ENCODE assay signal across 17 cellular contexts in the genomic region with DNA sequence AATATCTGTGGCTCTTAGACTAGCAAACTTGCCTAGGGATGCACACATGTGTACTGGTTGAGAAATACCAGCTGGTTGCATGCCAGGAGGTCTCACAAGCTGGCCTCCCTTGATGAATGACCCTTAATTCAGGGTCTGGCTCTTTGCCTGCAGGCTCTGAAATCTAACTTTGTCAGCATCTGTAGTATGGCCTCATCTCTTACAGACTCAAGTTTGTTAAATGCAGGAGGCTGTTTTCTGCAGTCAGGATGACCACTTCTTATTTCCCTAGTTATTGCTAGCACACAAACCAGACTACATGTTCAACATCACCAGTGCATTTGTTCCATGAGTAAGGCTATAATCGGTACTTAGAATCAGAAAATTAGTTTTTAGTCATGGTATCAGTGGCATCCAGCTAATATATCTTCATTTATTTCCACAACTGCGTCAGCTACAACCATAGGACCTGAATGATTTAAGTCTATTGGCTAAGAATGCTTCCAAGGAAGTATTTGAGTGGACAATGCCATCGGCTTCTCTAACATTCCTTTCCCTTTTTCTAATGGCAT. TPM values are rescaled to one million over a fixed set of nuclear protein-coding genes. Genes with fewer than 3 reads are reported as not detected.
A peak's percentile ranks its signal among the peaks of the same experiment; 100 is the strongest.
DNase-seq lines count a peak whose midpoint lies in the region; ATAC-seq and TF ChIP-seq lines count a peak whose summit lies in the region.
"Had no signal": no experiment of that assay in that cellular context is flagged by ENCODE, and none has a peak within 500 bp of the region (broad histone marks: within the 10 kb centered on the region; RNA-seq: fewer than 3 reads in every experiment).

No MANE protein-coding gene starts in this region.

- no peak for TF ChIP-seq POLR2A in gastroesophageal sphincter (IDR thresholded peaks at IDR 0.05)

- H2AFZ ChIP-seq in SK-N-SH (ENCODE audit: low read depth): no peak overlapping the region

- H3K79me2 ChIP-seq in SK-N-SH (ENCODE audit: insufficient read depth): no peaks in the 10 kb centered on the region

- ATAC-seq in gastroesophageal sphincter: no peak
- ATAC-seq in HG02763 (IDR thresholded peaks at IDR 0.05; ENCODE audit: unreplicated experiment): no peak
- ATAC-seq: CD8-positive, alpha-beta T cell; foreskin keratinocyte; Right ventricle myocardium inferior had no signal

- no peaks in the 10 kb centered on the region for H3K9me2 ChIP-seq in SK-N-SH

- H3K27ac ChIP-seq in SK-N-SH (ENCODE audit: low read depth in 2 of 2, low read length in 1 of 2) (peak overlapping the region in 1 of 2 experiments; percentile 61; a peak in 3 of 4 replicates), gastroesophageal sphincter (no peak overlapping the region)
- H3K27ac ChIP-seq: brain microvascular endothelial cell, foreskin keratinocyte, right atrium auricular region had no signal

- DNase-seq in GM04503 (ENCODE audit: low read depth) (peak; percentile 61), SK-N-SH (no peak), fibroblast of the aortic adventitia (ENCODE audit: low read depth) (peak; percentile 95), stromal cell of bone marrow (ENCODE audit: low read depth) (peak; percentile 58), NAMALWA (ENCODE audit: low spot score) (no peak)
- DNase-seq: activated gamma-delta T cell treated with Interleukin-2 at 50 U/mL for 16 hours; brain microvascular endothelial cell; CD8-positive, alpha-beta T cell; foreskin keratinocyte; NCI-H2107; stimulated activated CD4-positive, alpha-beta T cell treated with anti-CD3 and anti-CD28 coated beads, Interleukin-1b, Interleukin-23, amount 100 ng/mL, for 48 hours; T-helper 2 cell had no signal

- H3K9me3 ChIP-seq in SK-N-SH (no peaks in the 10 kb centered on the region), gastroesophageal sphincter (no peaks in the 10 kb centered on the region)
- H3K9me3 ChIP-seq: right atrium auricular region had no signal

- no peak overlapping the region for H3K4me2 ChIP-seq in SK-N-SH

- H3K4me3 ChIP-seq in SK-N-SH (ENCODE audit: low read depth in 2 of 2, low read length in 1 of 2): no peak overlapping the region
- no peak overlapping the region for H3K4me3 ChIP-seq in fibroblast of the aortic adventitia (ENCODE audit: low read depth, low read length)
- no peak overlapping the region for H3K4me3 ChIP-seq in gastroesophageal sphincter
- H3K4me3 ChIP-seq: right atrium auricular region had no signal

- no peaks in the 10 kb centered on the region for H4K20me1 ChIP-seq in SK-N-SH (ENCODE audit: insufficient read depth)

- H3F3A ChIP-seq in SK-N-SH (replicated peaks; ENCODE audit: insufficient read depth): peaks cover 26% of the 10 kb centered on the region

- POLR2A ChIA-PET in SK-N-SH (lab: Yijun Ruan, JAX): no interaction called here

- H3K4me1 ChIP-seq in SK-N-SH (ENCODE audit: control insufficient read depth in 1 of 2, insufficient read depth in 2 of 2, low read depth in 1 of 2, low read length in 1 of 2): peaks cover 0 to 8% of the 10 kb centered on the region in 2 experiments; a peak in 2 of 4 replicates
- H3K4me1 ChIP-seq in gastroesophageal sphincter: peaks cover 0 to 16% (median 0%) of the 10 kb centered on the region in 3 donors
- H3K4me1 ChIP-seq: right atrium auricular region had no signal

- no peak for TF ChIP-seq RAD21 in SK-N-SH (IDR thresholded peaks at IDR 0.05; ENCODE audit: low read length)

- no peak for TF ChIP-seq CTCF in SK-N-SH (IDR thresholded peaks at IDR 0.05)
- no peak for TF ChIP-seq CTCF in fibroblast of the aortic adventitia (IDR thresholded peaks at IDR 0.05; ENCODE audit: insufficient read depth, low read length)
- TF ChIP-seq CTCF in gastroesophageal sphincter (IDR thresholded peaks at IDR 0.05): no peak

- CTCF ChIA-PET in SK-N-SH (lab: Yijun Ruan, JAX): no interaction called here

- WGBS in SK-N-SH (ENCODE audit: low lambda C conversion rate): 8% methylated on average over 3 of the region's 3 CpGs
- WGBS in gastroesophageal sphincter (ENCODE audit: low coverage in 1 of 2), 2 donors: 62 to 85% methylated on average over 3 of the region's 3 CpGs

- TF ChIP-seq EP300 in SK-N-SH (IDR thresholded peaks at IDR 0.05; ENCODE audit: borderline replicate concordance in 1 of 2, low read depth in 1 of 2, low read length in 1 of 2): peak in 1 of 2 experiments; percentile 7; a peak in 1 of 4 replicates
- no peak for TF ChIP-seq EP300 in gastroesophageal sphincter (IDR thresholded peaks at IDR 0.05)

- H3K27me3 ChIP-seq in SK-N-SH (ENCODE audit: insufficient read depth): no peaks in the 10 kb centered on the region
- H3K27me3 ChIP-seq in gastroesophageal sphincter: no peaks in the 10 kb centered on the region
- H3K27me3 ChIP-seq: brain microvascular endothelial cell, foreskin keratinocyte, right atrium auricular region had no signal

- no peak overlapping the region for H3K9ac ChIP-seq in SK-N-SH

- H3K36me3 ChIP-seq in SK-N-SH (replicated peaks in 1 of 2; ENCODE audit: control insufficient read depth in 1 of 2, insufficient read depth in 2 of 2, low read length in 1 of 2) (no peaks in the 10 kb centered on the region), gastroesophageal sphincter (no peaks in the 10 kb centered on the region)
- H3K36me3 ChIP-seq: brain microvascular endothelial cell, right atrium auricular region had no signal

TF ChIP-seq in SK-N-SH, 30 proteins besides CTCF, POLR2A, EP300 and RAD21:
- TF ChIP-seq RFX5 (IDR thresholded peaks at IDR 0.05; ENCODE audit: low read length) (no peak), TAF1 (IDR thresholded peaks at IDR 0.05; ENCODE audit: borderline replicate concordance, low read depth, low read length) (no peak), FOXJ3 (CRISPR knock-in tag; IDR thresholded peaks at IDR 0.05) (no peak), FOSL2 (IDR thresholded peaks at IDR 0.05; ENCODE audit: borderline replicate concordance, low read depth) (no peak), PBX3 (IDR thresholded peaks at IDR 0.05) (peak; percentile 54), TCF12 (IDR thresholded peaks at IDR 0.05) (peak; percentile 13; the same call in 1 of the 2 replicates)

RNA-seq across cellular contexts. Expression of gene POSTN, which starts 23.3 kb away (rescaled TPM):
- polyA plus RNA-seq in SK-N-SH (2012; rRNA removed): 577 and 1,227 TPM in 2 replicates
- 938 and 1,345 TPM in 2 replicates for polyA plus RNA-seq in SK-N-SH (2012; cell fraction: cytosol; rRNA removed)
- polyA plus RNA-seq in SK-N-SH (2012; cell fraction: nucleus; rRNA removed): 502 and 1,411 TPM in 2 replicates
- total RNA-seq in fibroblast of the aortic adventitia (ENCODE audit: low replicate concordance) (136 and 546 TPM in 2 replicates), gastroesophageal sphincter (100 to 1,000 TPM in 1 of 4 donors, 10 to 100 TPM in 3; 19.0 to 119 (median 55.2) TPM)
- total RNA-seq: CD8-positive, alpha-beta T cell had no signal
- polyA plus RNA-seq: IgD-negative memory B cell had no signal

Comparison
In these comparisons a context has a peak if more than half of its experiments do, and no peak if none do; other contexts are left out.
1. DNase-seq: peak in GM04503 (single experiment), fibroblast of the aortic adventitia (single experiment) and stromal cell of bone marrow (single experiment); none in SK-N-SH (single experiment) and NAMALWA (single experiment).